In the genomic region with DNA sequence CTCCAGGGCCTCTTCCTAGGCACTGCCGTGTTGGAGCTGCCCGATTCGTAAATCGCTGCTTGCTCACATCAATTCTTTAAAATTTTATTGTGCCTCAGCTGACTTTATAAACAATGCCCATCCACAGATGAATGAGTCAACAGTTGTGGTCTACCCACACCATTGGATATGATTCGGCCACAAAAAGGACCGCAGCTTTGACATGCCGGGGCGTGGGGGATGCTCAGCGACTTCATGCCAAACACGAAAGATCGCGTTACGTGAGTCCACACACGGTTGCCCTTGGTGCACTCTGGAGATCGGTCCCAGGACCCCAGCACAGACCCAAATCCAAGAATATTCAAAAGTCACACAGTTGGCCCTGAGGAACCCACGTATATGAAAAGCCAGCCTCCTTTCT, we compare ENCODE assay signal across 27 cellular contexts.
"Had no signal": no experiment of that assay in that cellular context is flagged by ENCODE, and none has a peak within 500 bp of the region (broad histone marks: within the 10 kb centered on the region; RNA-seq: fewer than 3 reads in every experiment).

No MANE protein-coding gene starts in this region.

- H3K36me3 ChIP-seq: brain microvascular endothelial cell, MG63 had no signal

- ATAC-seq: activated CD4-positive, alpha-beta T cell treated with anti-CD3 and anti-CD28 coated beads for 36 hours; activated CD4-positive, CD25-positive, alpha-beta regulatory T cell treated with anti-CD3 and anti-CD28 coated beads, Interleukin-2, amount 50 U/mL, for 24 hours; activated naive CD4-positive, alpha-beta T cell treated with anti-CD3 and anti-CD28 coated beads, Interleukin-2, amount 50 U/mL, for 72 hours; activated T-cell treated with anti-CD3 and anti-CD28 coated beads, Interleukin-2, amount 50 U/mL, for 4 hours; Panc1; SK-N-SH treated with all-trans-retinoic acid at 6 μM for 48 hours; WTC11 had no signal

- H3K27me3 ChIP-seq: brain microvascular endothelial cell, MG63 had no signal

- H3K9me3 ChIP-seq: MG63 had no signal

- H3K27ac ChIP-seq: brain microvascular endothelial cell had no signal

- H3K4me3 ChIP-seq: MG63 had no signal

- DNase-seq: activated CD4-positive, alpha-beta memory T cell treated with anti-CD3 and anti-CD28 coated beads for 36 hours; activated CD4-positive, alpha-beta T cell treated with anti-CD3 and anti-CD28 coated beads for 36 hours; activated CD4-positive, alpha-beta T cell treated with anti-CD3 and anti-CD28 coated beads, Interleukin-2, amount 50 U/mL, for 1 hour; activated CD8-positive, alpha-beta memory T cell treated with anti-CD3 and anti-CD28 coated beads, Interleukin-2, amount 50 U/mL, for 4 hours; activated gamma-delta T cell treated with Interleukin-2 at 50 U/mL for 16 hours; activated naive CD4-positive, alpha-beta T cell treated with anti-CD3 and anti-CD28 coated beads for 36 hours; activated T-cell treated with anti-CD3 and anti-CD28 coated beads for 4 hours; activated T-cell treated with anti-CD3 and anti-CD28 coated beads, Interleukin-2, amount 50 U/mL, for 4 hours; amniotic stem cell; aorta; brain microvascular endothelial cell; central memory CD4-positive, alpha-beta T cell; Karpas-422; MG63; NCI-H1092; NCI-H1436 treated with DMSO at 0.1 percent for 48 hours; NCI-H1694 treated with DMSO at 0.1 percent for 48 hours; NCI-H2029; NCI-H345; NCI-H524 treated with DMSO at 0.1 percent for 48 hours; RPMI8226; SIG-M5 had no signal
